Comparison of ENCODE assay signal across 8 cellular contexts in the genomic region with DNA sequence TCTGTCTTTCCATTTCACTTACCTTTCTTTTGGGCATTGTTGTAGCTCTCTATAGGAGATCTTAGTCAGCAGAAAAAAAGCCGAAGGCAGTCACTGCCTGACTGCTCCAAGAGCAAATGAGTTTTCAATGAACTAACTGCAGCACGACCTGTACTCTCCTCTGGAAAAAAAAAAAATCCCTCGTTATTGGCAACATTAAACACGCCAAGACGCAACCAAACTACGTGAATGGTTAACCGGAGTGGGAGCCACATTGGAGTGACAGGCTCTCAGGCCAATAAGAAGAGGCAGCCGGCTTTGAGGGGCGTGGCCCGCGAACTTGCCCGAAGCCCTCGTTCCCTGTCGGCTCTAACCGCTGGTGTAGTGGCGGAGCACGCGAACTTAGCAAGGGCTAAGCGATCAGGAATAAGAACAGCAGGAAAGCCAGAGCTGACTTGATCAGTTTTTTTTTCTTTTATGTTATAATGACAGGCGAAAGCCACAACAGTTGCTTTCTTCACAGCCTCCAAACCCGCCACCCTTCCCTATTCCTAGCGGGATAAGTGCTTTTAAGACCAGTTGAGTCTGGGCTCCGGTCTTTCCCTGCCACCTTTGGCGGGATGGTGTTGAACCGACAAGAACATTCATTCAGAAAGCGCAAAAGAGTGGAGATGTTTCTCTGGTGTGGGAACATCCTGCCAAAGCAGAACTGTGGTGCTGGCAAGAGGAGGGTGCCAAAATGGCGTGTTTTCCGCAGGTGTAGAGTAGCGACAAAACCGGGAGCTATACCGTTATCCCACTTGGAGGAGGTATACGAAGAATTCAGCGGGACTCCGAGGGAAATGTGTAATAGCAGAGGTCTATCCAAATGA.
DNase-seq lines count a peak whose midpoint lies in the region; ATAC-seq and TF ChIP-seq lines count a peak whose summit lies in the region.

No MANE protein-coding gene starts in this region.

- DNase-seq in GM12864 (ENCODE audit: low read depth) (peak; percentile 78), NB4 (ENCODE audit: low read depth) (peak; percentile 92), T-helper 9 cell (peak; percentile 73), astrocyte of the spinal cord (ENCODE audit: low read depth, low spot score) (peak; percentile 94), hypothalamus (lab: John Stamatoyannopoulos, UW) (peak; percentile 4 to 88 (median 68)), renal cortical epithelial cell (ENCODE audit: low read depth) (peak; percentile 89), NCI-H1436 (lab: John Stamatoyannopoulos, UW) (no peak)

- in situ Hi-C loops in astrocyte of the spinal cord (cut with HindIII; ENCODE audit: low sequenced_read_pairs) = no loop called here

- H3K4me3 ChIP-seq in GM12864 (ENCODE audit: low read depth, low read length) (peak overlapping the region; percentile 67), NB4 (ENCODE audit: low read depth, low read length) (peak overlapping the region; percentile 88), astrocyte of the spinal cord (ENCODE audit: low read depth, low read length) (peak overlapping the region; percentile 60)

- ATAC-seq in HG02571 (IDR thresholded peaks at IDR 0.05; ENCODE audit: unreplicated experiment) = peak; percentile 97

- TF ChIP-seq POLR2A in NB4 (IDR thresholded peaks at IDR 0.05; ENCODE audit: extremely low read depth, insufficient read length) = peak; percentile 38

- TF ChIP-seq CTCF in GM12864 (IDR thresholded peaks at IDR 0.05; ENCODE audit: low read depth, low read length, missing control alignments) (no peak), NB4 (IDR thresholded peaks at IDR 0.05; ENCODE audit: low read depth, low read length) (no peak), astrocyte of the spinal cord (IDR thresholded peaks at IDR 0.05; ENCODE audit: low read depth, low read length) (no peak)
